13 cellular contexts compared by ENCODE assay signal in genomic region chr13:44934724-44935123, GRCh38. TPM values are rescaled to one million over a fixed set of nuclear protein-coding genes. Genes with fewer than 3 reads are reported as not detected.
DNase-seq lines count a peak whose midpoint lies in the region; ATAC-seq and TF ChIP-seq lines count a peak whose summit lies in the region.
"Had no signal": no experiment of that assay in that cellular context is flagged by ENCODE, and none has a peak within 500 bp of the region (broad histone marks: within the 10 kb centered on the region; RNA-seq: fewer than 3 reads in every experiment).

No MANE protein-coding gene starts in this region.

- POLR2A ChIA-PET in PC-3 (lab: Charles Lee; ENCODE audit: unreplicated experiment), result no interaction called here

- intact Hi-C loops in natural killer cell (cut with micrococcal nuclease), result no loop called here
- intact Hi-C loops in PC-3 (cut with micrococcal nuclease), result loop anchor here (5.0 kb wide), 1 partner anchor 33 kb away; no protein-coding TSS in a partner anchor
- intact Hi-C loops in spleen (cut with DNase I; ENCODE audit: low total_unique reads), result no loop called here

- H3K4me3 ChIP-seq in PC-3 (ENCODE audit: low read length) (no peak overlapping the region), epithelial cell of proximal tubule (ENCODE audit: low read depth, low read length) (no peak overlapping the region), spleen (no peak overlapping the region)

- ATAC-seq in natural killer cell treated with Interleukin-12 subunit alpha and Interleukin-12 subunit beta and Interleukin-15 and Interleukin-18, amount 100 ng/mL, for 72 hours, result peak; percentile 77 to 84
- ATAC-seq in natural killer cell (no peak), PC-3 (peak; percentile 10)
- ATAC-seq: Right ventricle myocardium inferior had no signal

- BruUV-seq in PC-3 (replicated peaks; lab: Mats Ljungman, UMichigan), result no TSS peak

- peaks cover 4 to 8% of the 10 kb centered on the region in 2 donors for H3K4me1 Mint-ChIP-seq in natural killer cell treated with Interleukin-12 subunit alpha and Interleukin-12 subunit beta and Interleukin-15 and Interleukin-18, amount 100 ng/mL, for 72 hours (ENCODE audit: low read depth in 2 of 2)
- peaks cover 0 to 6% of the 10 kb centered on the region in 2 donors for H3K4me1 Mint-ChIP-seq in natural killer cell
- H3K4me1 Mint-ChIP-seq: activated B cell treated with CpG ODN at 0.5 μM for 24 hours had no signal

- H3F3A ChIP-seq in PC-3 (ENCODE audit: low read length, unreplicated experiment), result peaks cover 29% of the 10 kb centered on the region

- peak overlapping the region; percentile 60 to 75 for H3K27ac Mint-ChIP-seq in natural killer cell treated with Interleukin-12 subunit alpha and Interleukin-12 subunit beta and Interleukin-15 and Interleukin-18, amount 100 ng/mL, for 72 hours
- no peak overlapping the region for H3K27ac Mint-ChIP-seq in natural killer cell
- H3K27ac Mint-ChIP-seq: activated B cell treated with CpG ODN at 0.5 μM for 24 hours had no signal

- no peak for DNase-seq in natural killer cell treated with Interleukin-12 subunit alpha and Interleukin-12 subunit beta and Interleukin-15 and Interleukin-18, amount 100 ng/mL, for 72 hours (ENCODE audit: low spot score)
- DNase-seq in natural killer cell, result no peak
- peak; percentile 62 for DNase-seq in PC-3
- DNase-seq in epithelial cell of proximal tubule (ENCODE audit: low read depth), result peak; percentile 31
- peak; percentile 36 for DNase-seq in stromal cell of bone marrow (ENCODE audit: low read depth)
- DNase-seq in spleen, result no peak
- DNase-seq in hepatic stellate cell (ENCODE audit: low spot score), result no peak
- DNase-seq in HuH-7 (ENCODE audit: low spot score), result no peak
- DNase-seq: activated B cell treated with CpG ODN at 0.5 μM for 24 hours; activated naive CD4-positive, alpha-beta T cell treated with Interleukin-2 at 50 U/mL for 16 hours; small intestine had no signal

- 0 to 3% (median 0%) methylated on average over 1 of the region's 1 CpG for WGBS in spleen, 5 donors

- H3K36me3 ChIP-seq in PC-3 (ENCODE audit: low read depth, low read length), result no peaks in the 10 kb centered on the region
- H3K36me3 ChIP-seq in spleen, result no peaks in the 10 kb centered on the region

- H3K4me2 ChIP-seq in PC-3 (ENCODE audit: low read length), result peak overlapping the region; percentile 41; the same call in 1 of the 2 replicates

- H3K9me3 Mint-ChIP-seq in natural killer cell treated with Interleukin-12 subunit alpha and Interleukin-12 subunit beta and Interleukin-15 and Interleukin-18, amount 100 ng/mL, for 72 hours, result no peaks in the 10 kb centered on the region
- H3K9me3 Mint-ChIP-seq in natural killer cell, result no peaks in the 10 kb centered on the region
- H3K9me3 Mint-ChIP-seq: activated B cell treated with CpG ODN at 0.5 μM for 24 hours had no signal

- TF ChIP-seq CTCF in natural killer cell (IDR thresholded peaks at IDR 0.05), result no peak
- no peak for TF ChIP-seq CTCF in PC-3 (conservative IDR thresholded peaks at IDR 0.05; ENCODE audit: low read depth, low read length)
- no peak for TF ChIP-seq CTCF in epithelial cell of proximal tubule (conservative IDR thresholded peaks at IDR 0.05; ENCODE audit: low read depth, low read length)
- no peak for TF ChIP-seq CTCF in spleen (IDR thresholded peaks at IDR 0.05 in 8 of 11, conservative IDR thresholded peaks at IDR 0.05 in 3 of 11)

- TF ChIP-seq POLR2A in spleen (IDR thresholded peaks at IDR 0.05), result no peak

- H3K27me3 ChIP-seq in PC-3 (ENCODE audit: low read length) (no peaks in the 10 kb centered on the region), spleen (replicated peaks in 1 of 7) (no peaks in the 10 kb centered on the region)

- no peaks in the 10 kb centered on the region for H3K9me2 ChIP-seq in PC-3 (replicated peaks; ENCODE audit: low read length)

- H3K4me3 Mint-ChIP-seq in natural killer cell treated with Interleukin-12 subunit alpha and Interleukin-12 subunit beta and Interleukin-15 and Interleukin-18, amount 100 ng/mL, for 72 hours, result peak overlapping the region; percentile 67
- no peak overlapping the region for H3K4me3 Mint-ChIP-seq in natural killer cell
- H3K4me3 Mint-ChIP-seq: activated B cell treated with CpG ODN at 0.5 μM for 24 hours had no signal

- no peaks in the 10 kb centered on the region for H3K9me3 ChIP-seq in PC-3 (ENCODE audit: low read length)
- no peaks in the 10 kb centered on the region for H3K9me3 ChIP-seq in spleen

- H3K79me2 ChIP-seq in PC-3 (ENCODE audit: low read length), result no peaks in the 10 kb centered on the region

- H3K36me3 Mint-ChIP-seq in natural killer cell treated with Interleukin-12 subunit alpha and Interleukin-12 subunit beta and Interleukin-15 and Interleukin-18, amount 100 ng/mL, for 72 hours, result no peaks in the 10 kb centered on the region
- no peaks in the 10 kb centered on the region for H3K36me3 Mint-ChIP-seq in natural killer cell

- CTCF ChIA-PET in PC-3 (lab: Charles Lee), result interaction anchor here (0.6 kb wide), 1 partner anchor 185 kb away, joined by 11 read pairs; no protein-coding TSS in a partner anchor

- H3K27ac ChIP-seq in PC-3 (ENCODE audit: low read length) (peak overlapping the region; percentile 97), spleen (peak overlapping the region in 1 of 8 donors; percentile 83)
- H3K27ac ChIP-seq: C4-2B had no signal

- H3K9ac ChIP-seq in PC-3 (ENCODE audit: low read length), result peak overlapping the region; percentile 76

- peaks cover 51% of the 10 kb centered on the region for H3K4me1 ChIP-seq in PC-3 (ENCODE audit: insufficient read depth, low read length)
- H3K4me1 ChIP-seq in spleen, result peaks cover 0 to 30% (median 11%) of the 10 kb centered on the region in 6 donors

- no peaks in the 10 kb centered on the region for H4K20me1 ChIP-seq in PC-3 (ENCODE audit: low read length)

- no peak overlapping the region for H2AFZ ChIP-seq in PC-3 (ENCODE audit: low read length)

- peaks cover 0 to 3% of the 10 kb centered on the region in 2 donors for H3K27me3 Mint-ChIP-seq in natural killer cell treated with Interleukin-12 subunit alpha and Interleukin-12 subunit beta and Interleukin-15 and Interleukin-18, amount 100 ng/mL, for 72 hours
- H3K27me3 Mint-ChIP-seq in natural killer cell (ENCODE audit: low read depth in 2 of 2), result peaks cover 0 to 11% of the 10 kb centered on the region in 2 donors

RNA-seq across cellular contexts. Expression of gene NUFIP1, which starts 54.5 kb away (rescaled TPM):
- 1 to 10 TPM; 5.7 to 6.9 TPM for total RNA-seq in natural killer cell treated with Interleukin-12 subunit alpha and Interleukin-12 subunit beta and Interleukin-15 and Interleukin-18, amount 100 ng/mL, for 72 hours
- total RNA-seq in natural killer cell, result 1 to 10 TPM; 4.1 to 6.2 (median 4.4) TPM
- 2.5 and 4.0 TPM in 2 replicates for total RNA-seq in PC-3 (2014; rRNA removed)
- total RNA-seq in epithelial cell of proximal tubule, result 5.1 and 5.5 TPM in 2 replicates
- total RNA-seq in spleen, result 1 to 10 TPM; 3.0 to 4.9 (median 3.8) TPM
- 1 to 10 TPM; 2.1 to 3.1 (median 2.8) TPM for polyA plus RNA-seq in spleen

RNA-seq across cellular contexts. Expression of gene GPALPP1, which starts 54.6 kb away (rescaled TPM):
- total RNA-seq in natural killer cell treated with Interleukin-12 subunit alpha and Interleukin-12 subunit beta and Interleukin-15 and Interleukin-18, amount 100 ng/mL, for 72 hours, result 10 to 100 TPM; 24.3 to 32.6 TPM
- total RNA-seq in natural killer cell, result 10 to 100 TPM; 32.4 to 36.6 (median 36.0) TPM
- 5.0 and 17.0 TPM in 2 replicates for total RNA-seq in PC-3 (2014; rRNA removed)
- total RNA-seq in epithelial cell of proximal tubule, result 19.4 and 19.8 TPM in 2 replicates
- 10 to 100 TPM; 21.2 to 33.4 (median 28.8) TPM for total RNA-seq in spleen
- 10 to 100 TPM in 1 of 3 donors, 1 to 10 TPM in 2; 9.6 to 14.0 (median 9.8) TPM for polyA plus RNA-seq in spleen

Comparison
In these comparisons a context has a peak if more than half of its experiments do, and no peak if none do; other contexts are left out.
1. ATAC-seq: peak in natural killer cell treated with Interleukin-12 subunit alpha and Interleukin-12 subunit beta and Interleukin-15 and Interleukin-18, amount 100 ng/mL, for 72 hours (2 of 2) and PC-3 (single experiment); none in natural killer cell (0 of 3).
2. H3K27ac Mint-ChIP-seq: peak in natural killer cell treated with Interleukin-12 subunit alpha and Interleukin-12 subunit beta and Interleukin-15 and Interleukin-18, amount 100 ng/mL, for 72 hours (2 of 2); none in natural killer cell (0 of 2).
3. DNase-seq: peak in PC-3 (single experiment), epithelial cell of proximal tubule (single experiment) and stromal cell of bone marrow (single experiment); none in natural killer cell treated with Interleukin-12 subunit alpha and Interleukin-12 subunit beta and Interleukin-15 and Interleukin-18, amount 100 ng/mL, for 72 hours (single experiment), natural killer cell (single experiment), spleen (single experiment), hepatic stellate cell (single experiment) and HuH-7 (single experiment).